In genomic region chr17:63623786-63624185, GRCh38 we compare ENCODE assay signal across 9 cellular contexts. TPM values are rescaled to one million over a fixed set of nuclear protein-coding genes. Genes with fewer than 3 reads are reported as not detected.
DNase-seq lines count a peak whose midpoint lies in the region; ATAC-seq, FAIRE-seq and TF ChIP-seq lines count a peak whose summit lies in the region.
"Had no signal": no experiment of that assay in that cellular context is flagged by ENCODE, and none has a peak within 500 bp of the region (broad histone marks: within the 10 kb centered on the region; RNA-seq: fewer than 3 reads in every experiment).

No MANE protein-coding gene starts in this region.

- no peak overlapping the region for H4K91ac ChIP-seq in H9 (ENCODE audit: insufficient read length, low read depth, low read length)

- H2BK120ac ChIP-seq in H9 (ENCODE audit: low read depth, low read length, poor library complexity, severe bottlenecking) = no peak overlapping the region

- H3T11ph ChIP-seq in H9 (ENCODE audit: low read length) = no peak overlapping the region

- peaks cover 2% of the 10 kb centered on the region for H3K79me1 ChIP-seq in H9 (ENCODE audit: insufficient read depth, low read depth, low read length, poor library complexity, severe bottlenecking)

- H3K27me3 Mint-ChIP-seq in H9 (ENCODE audit: low read depth) (peaks cover 1% of the 10 kb centered on the region; the same call in 1 of the 2 replicates), T-cell (no peaks in the 10 kb centered on the region)

- ATAC-seq in T-cell (replicated peaks in 1 of 4) (no peak), gastrocnemius medialis (no peak)
- ATAC-seq: foreskin keratinocyte had no signal

- H3K4me1 ChIP-seq in H9 (ENCODE audit: insufficient read depth, low read length) (peaks cover 3% of the 10 kb centered on the region; the same call in 1 of the 2 replicates), gastrocnemius medialis (peaks cover 50 to 54% of the 10 kb centered on the region in 2 donors)
- H3K4me1 ChIP-seq: foreskin keratinocyte had no signal

- no peak overlapping the region for H3K4ac ChIP-seq in H9 (ENCODE audit: low read depth, low read length)

- H3K36me3 ChIP-seq in gastrocnemius medialis = no peaks in the 10 kb centered on the region

- peaks cover 5% of the 10 kb centered on the region for H3K23me2 ChIP-seq in H9 (ENCODE audit: insufficient read length, low read depth, low read length, poor library complexity, severe bottlenecking)

- H3K79me2 ChIP-seq in H9 (ENCODE audit: insufficient read depth, low read length) = peaks cover 3% of the 10 kb centered on the region; the same call in 1 of the 2 replicates

- peak overlapping the region; percentile 55 for H3K4me2 ChIP-seq in H9 (ENCODE audit: insufficient read depth, insufficient read length, low read length)

- H3K9me3 Mint-ChIP-seq in H9 = peaks cover 0 to 3% of the 10 kb centered on the region in 2 experiments; a peak in 2 of 5 replicates
- no peaks in the 10 kb centered on the region for H3K9me3 Mint-ChIP-seq in T-cell

- no peak overlapping the region for H2BK15ac ChIP-seq in H9 (ENCODE audit: low read depth, low read length)

- peak overlapping the region; percentile 36 for H3K9ac ChIP-seq in H9 (ENCODE audit: extremely low read depth, insufficient read length, low read length)

- TF ChIP-seq POLR2A in gastrocnemius medialis (IDR thresholded peaks at IDR 0.05) = no peak
- no peak for TF ChIP-seq POLR2A in GM12891 (IDR thresholded peaks at IDR 0.05; ENCODE audit: low read depth, low read length)

- POLR2A ChIA-PET in T-cell (lab: Charles Lee) = interaction anchor here in 1 of 2 donors (0.6 kb wide), 1 partner anchor 114 kb away, joined by 4 read pairs; no protein-coding TSS in a partner anchor

- H3K23ac ChIP-seq in H9 (ENCODE audit: insufficient read length, low read depth, low read length) = no peak overlapping the region

- no peak overlapping the region for H2BK20ac ChIP-seq in H9 (ENCODE audit: low read depth, low read length, poor library complexity, severe bottlenecking)

- H3K27ac ChIP-seq in H9 (ENCODE audit: insufficient read length, low read depth, low read length) (no peak overlapping the region), gastrocnemius medialis (peak overlapping the region; percentile 85 to 90 (median 87))
- H3K27ac ChIP-seq: foreskin keratinocyte had no signal

- H3K27ac Mint-ChIP-seq in H9 (no peak overlapping the region), T-cell (peak overlapping the region; percentile 87 to 96)

- intact Hi-C loops in gastrocnemius medialis (cut with DNase I; ENCODE audit: low total_unique reads) = loop anchor here (2.0 to 10.0 kb wide), 4 partner anchors 74 to 219 kb away; partner anchors contain the start of genes DDX42, SMARCD2 and STRADA

- in situ Hi-C loops in gastrocnemius medialis (cut with MboI; ENCODE audit: low sequenced_read_pairs in 4 of 4) = no loop called here

- no peak overlapping the region for H3K14ac ChIP-seq in H9 (ENCODE audit: insufficient read depth, low read length)

- no peak overlapping the region for H3K56ac ChIP-seq in H9 (ENCODE audit: insufficient read length, low read depth, low read length)

- peak overlapping the region; percentile 91 to 98 for H3K4me3 Mint-ChIP-seq in H9
- peak overlapping the region; percentile 97 to 99 (median 99) for H3K4me3 Mint-ChIP-seq in T-cell

- H2AK5ac ChIP-seq in H9 (ENCODE audit: insufficient read length, low read length) = no peak overlapping the region

- TF ChIP-seq CTCF in H9 (conservative IDR thresholded peaks at IDR 0.05) = no peak
- TF ChIP-seq CTCF in fibroblast of villous mesenchyme (IDR thresholded peaks at IDR 0.05; ENCODE audit: insufficient read depth, low read depth, low read length) = no peak
- no peak for TF ChIP-seq CTCF in gastrocnemius medialis (IDR thresholded peaks at IDR 0.05 in 4 of 5, conservative IDR thresholded peaks at IDR 0.05 in 1 of 5)

- H3K27me3 ChIP-seq in H9 (ENCODE audit: insufficient read depth, low read length) = no peaks in the 10 kb centered on the region
- H3K27me3 ChIP-seq in gastrocnemius medialis = no peaks in the 10 kb centered on the region
- H3K27me3 ChIP-seq: foreskin keratinocyte had no signal

- H3K9me3 ChIP-seq in H9 (ENCODE audit: control insufficient read depth, low read depth, low read length) (no peaks in the 10 kb centered on the region), gastrocnemius medialis (no peaks in the 10 kb centered on the region)

- CTCF ChIA-PET in T-cell (lab: Charles Lee) = interaction anchor here in 1 of 2 donors (0.7 kb wide), 1 partner anchor 10 kb away, joined by 3 read pairs; no protein-coding TSS in a partner anchor

- no CpG with 5 or more reads among the region's 6 CpGs for WGBS in H9 (ENCODE audit: extremely low coverage, insufficient read length, low lambda C conversion rate)

- no peak overlapping the region for H2BK12ac ChIP-seq in H9 (ENCODE audit: insufficient read length, low read depth, low read length)

- no peak overlapping the region for H4K5ac ChIP-seq in H9 (ENCODE audit: insufficient read length, low read depth, low read length)

- no peak overlapping the region for H4K8ac ChIP-seq in H9 (replicated peaks; ENCODE audit: insufficient read length, low read depth, low read length)

- H2BK5ac ChIP-seq in H9 (ENCODE audit: insufficient read length, low read length) = no peak overlapping the region

- H3K36me3 Mint-ChIP-seq in H9 (ENCODE audit: insufficient read depth in 1 of 3, low read depth in 3 of 3) (no peaks in the 10 kb centered on the region; a peak in 2 of 7 replicates), T-cell (no peaks in the 10 kb centered on the region)

- H3K4me3 ChIP-seq in fibroblast of villous mesenchyme (ENCODE audit: low read depth, low read length) (peak overlapping the region; percentile 80), gastrocnemius medialis (peak overlapping the region; percentile 64 to 84 (median 74))

- no peak for DNase-seq in H9
- DNase-seq in T-cell = no peak
- DNase-seq in fibroblast of villous mesenchyme (ENCODE audit: low read depth) = no peak
- DNase-seq in gastrocnemius medialis = no peak
- no peak for DNase-seq in RPMI8226
- DNase-seq in GM19238 (ENCODE audit: insufficient read length, low spot score) = no peak
- no peak for DNase-seq in GM12891 (ENCODE audit: insufficient read length, low spot score)
- no peak for DNase-seq in COLO668 (lab: John Stamatoyannopoulos, UW; ENCODE audit: unreplicated experiment)

- no peak overlapping the region for H3K18ac ChIP-seq in H9 (ENCODE audit: insufficient read length, low read depth, low read length)

- FAIRE-seq in GM12891 (lab: Jason Lieb, UNC) = no peak

- H2AFZ ChIP-seq in H9 (ENCODE audit: low read length) = no peak overlapping the region

- H3K4me1 Mint-ChIP-seq in H9 (peaks cover 27 to 31% of the 10 kb centered on the region in 2 experiments), T-cell (peaks cover 50 to 58% (median 50%) of the 10 kb centered on the region in 3 donors)

- H4K20me1 ChIP-seq in H9 (ENCODE audit: control insufficient read depth, insufficient read depth, insufficient read length) = no peaks in the 10 kb centered on the region

TF ChIP-seq in GM12891, 5 proteins besides CTCF, POLR2A, EP300 and RAD21:
- no peak for TF ChIP-seq POU2F2 (IDR thresholded peaks at IDR 0.05; ENCODE audit: low read depth, low read length)
- no peak for TF ChIP-seq PAX5 (IDR thresholded peaks at IDR 0.05; ENCODE audit: insufficient read depth, low read length, severe bottlenecking)
- TF ChIP-seq SPI1 (IDR thresholded peaks at IDR 0.05; ENCODE audit: low read depth, low read length) = no peak
- no peak for TF ChIP-seq POLR2AphosphoS5 (IDR thresholded peaks at IDR 0.05; ENCODE audit: low read depth, low read length)
- no peak for TF ChIP-seq TAF1 (IDR thresholded peaks at IDR 0.05; ENCODE audit: low read depth, low read length)

RNA-seq across cellular contexts. Expression of gene MAP3K3, which starts 1.6 kb away (rescaled TPM):
- total RNA-seq in H9 (2021) = 21.1 and 24.3 TPM in 2 replicates
- 10 to 100 TPM; 71.0 to 91.1 (median 85.4) TPM for total RNA-seq in T-cell
- 29.6 and 34.1 TPM in 2 replicates for total RNA-seq in fibroblast of villous mesenchyme
- 10 to 100 TPM; 21.8 to 58.7 (median 29.7) TPM for total RNA-seq in gastrocnemius medialis
- 9.8 TPM for polyA plus RNA-seq in GM12891 (2012; ENCODE audit: low read depth, missing spikeins)

RNA-seq across cellular contexts. Expression of gene TACO1, which starts 23.1 kb away (rescaled TPM):
- total RNA-seq in H9 (2021) (28.9 and 30.2 TPM in 2 replicates), T-cell (10 to 100 TPM; 10.9 to 20.5 (median 18.8) TPM), fibroblast of villous mesenchyme (24.6 and 35.8 TPM in 2 replicates), gastrocnemius medialis (10 to 100 TPM; 28.7 to 37.4 (median 30.6) TPM)
- 22.5 TPM for polyA plus RNA-seq in GM12891 (2012; ENCODE audit: low read depth, missing spikeins)

Comparison
In these comparisons a context has a peak if more than half of its experiments do, and no peak if none do; other contexts are left out.
1. H3K27ac Mint-ChIP-seq: peak in T-cell (2 of 2); none in H9 (0 of 3).